Comparison of ENCODE assay signal across 1 cellular context in the genomic region with DNA sequence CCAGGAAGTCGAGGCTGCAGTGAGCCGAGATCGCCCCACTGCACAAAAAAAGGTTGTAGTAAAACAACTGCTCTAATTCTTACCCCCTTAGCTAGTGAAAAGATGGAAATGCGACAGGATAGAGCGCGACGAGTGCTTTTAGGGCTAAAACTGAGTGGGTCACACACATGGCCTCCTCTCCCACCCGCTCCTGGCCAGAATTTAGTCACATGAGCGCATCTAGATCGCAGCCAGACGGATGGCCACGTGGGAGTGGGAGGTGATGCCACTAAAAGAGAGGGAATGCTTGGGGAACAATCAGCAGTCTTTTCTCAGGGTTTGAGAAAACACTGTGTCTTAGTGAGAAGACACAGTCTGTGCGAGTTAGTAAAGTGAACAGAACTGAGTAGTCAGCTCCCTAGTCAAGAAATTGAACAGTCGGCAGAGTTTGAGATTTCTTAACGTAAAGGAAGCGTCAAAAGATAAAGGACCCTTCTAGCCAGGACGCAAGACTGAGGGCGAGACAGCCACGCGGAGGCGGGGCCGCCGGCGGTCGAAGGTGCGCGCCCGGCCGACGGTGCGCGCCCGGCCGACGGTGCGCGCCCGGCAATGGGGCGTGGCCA.
A peak's percentile ranks its signal among the peaks of the same experiment; 100 is the strongest.
TF ChIP-seq lines count a peak whose summit lies in the region.

No MANE protein-coding gene starts in this region.

TF ChIP-seq in GM12878, 131 proteins besides CTCF, POLR2A, EP300 and RAD21:
- TF ChIP-seq ZBED1 (IDR thresholded peaks at IDR 0.05; ENCODE audit: borderline replicate concordance): no peak
- TF ChIP-seq, protein P1, sequence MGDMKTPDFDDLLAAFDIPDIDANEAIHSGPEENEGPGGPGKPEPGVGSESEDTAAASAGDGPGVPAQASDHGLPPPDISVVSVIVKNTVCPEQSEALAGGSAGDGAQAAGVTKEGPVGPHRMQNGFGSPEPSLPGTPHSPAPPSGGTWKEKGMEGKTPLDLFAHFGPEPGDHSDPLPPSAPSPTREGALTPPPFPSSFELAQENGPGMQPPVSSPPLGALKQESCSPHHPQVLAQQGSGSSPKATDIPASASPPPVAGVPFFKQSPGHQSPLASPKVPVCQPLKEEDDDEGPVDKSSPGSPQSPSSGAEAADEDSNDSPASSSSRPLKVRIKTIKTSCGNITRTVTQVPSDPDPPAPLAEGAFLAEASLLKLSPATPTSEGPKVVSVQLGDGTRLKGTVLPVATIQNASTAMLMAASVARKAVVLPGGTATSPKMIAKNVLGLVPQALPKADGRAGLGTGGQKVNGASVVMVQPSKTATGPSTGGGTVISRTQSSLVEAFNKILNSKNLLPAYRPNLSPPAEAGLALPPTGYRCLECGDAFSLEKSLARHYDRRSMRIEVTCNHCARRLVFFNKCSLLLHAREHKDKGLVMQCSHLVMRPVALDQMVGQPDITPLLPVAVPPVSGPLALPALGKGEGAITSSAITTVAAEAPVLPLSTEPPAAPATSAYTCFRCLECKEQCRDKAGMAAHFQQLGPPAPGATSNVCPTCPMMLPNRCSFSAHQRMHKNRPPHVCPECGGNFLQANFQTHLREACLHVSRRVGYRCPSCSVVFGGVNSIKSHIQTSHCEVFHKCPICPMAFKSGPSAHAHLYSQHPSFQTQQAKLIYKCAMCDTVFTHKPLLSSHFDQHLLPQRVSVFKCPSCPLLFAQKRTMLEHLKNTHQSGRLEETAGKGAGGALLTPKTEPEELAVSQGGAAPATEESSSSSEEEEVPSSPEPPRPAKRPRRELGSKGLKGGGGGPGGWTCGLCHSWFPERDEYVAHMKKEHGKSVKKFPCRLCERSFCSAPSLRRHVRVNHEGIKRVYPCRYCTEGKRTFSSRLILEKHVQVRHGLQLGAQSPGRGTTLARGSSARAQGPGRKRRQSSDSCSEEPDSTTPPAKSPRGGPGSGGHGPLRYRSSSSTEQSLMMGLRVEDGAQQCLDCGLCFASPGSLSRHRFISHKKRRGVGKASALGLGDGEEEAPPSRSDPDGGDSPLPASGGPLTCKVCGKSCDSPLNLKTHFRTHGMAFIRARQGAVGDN (IDR thresholded peaks at IDR 0.05): peak; percentile 40; the same call in 1 of the 2 replicates
